ENCODE assay signal across 11 cellular contexts in genomic region chrX:125132274-125132673, GRCh38.
DNase-seq lines count a peak whose midpoint lies in the region; ATAC-seq and TF ChIP-seq lines count a peak whose summit lies in the region.
"Had no signal": no experiment of that assay in that cellular context is flagged by ENCODE, and none has a peak within 500 bp of the region (broad histone marks: within the 10 kb centered on the region; RNA-seq: fewer than 3 reads in every experiment).

No MANE protein-coding gene starts in this region.

- no peak overlapping the region for H3K4me2 ChIP-seq in osteoblast (ENCODE audit: insufficient read depth, low read length)

- no peak overlapping the region for H3K4me3 Mint-ChIP-seq in activated CD8-positive, alpha-beta T cell treated with anti-CD3 and anti-CD28 coated beads for 36 hours
- H3K4me3 Mint-ChIP-seq in activated CD8-positive, alpha-beta T cell treated with anti-CD3 and anti-CD28 coated beads, Interleukin-2, amount 10 ng/mL, durations not matched to agents 7 days and 5 days, result no peak overlapping the region
- no peak overlapping the region for H3K4me3 Mint-ChIP-seq in type B pancreatic cell
- no peak overlapping the region for H3K4me3 Mint-ChIP-seq in activated naive CD8-positive, alpha-beta T cell treated with anti-CD3 and anti-CD28 coated beads for 36 hours
- H3K4me3 Mint-ChIP-seq: CD4-positive, alpha-beta memory T cell had no signal

- H3K27ac Mint-ChIP-seq in activated CD8-positive, alpha-beta T cell treated with anti-CD3 and anti-CD28 coated beads for 36 hours, result no peak overlapping the region
- no peak overlapping the region for H3K27ac Mint-ChIP-seq in activated CD8-positive, alpha-beta T cell treated with anti-CD3 and anti-CD28 coated beads, Interleukin-2, amount 10 ng/mL, durations not matched to agents 7 days and 5 days
- no peak overlapping the region for H3K27ac Mint-ChIP-seq in type B pancreatic cell
- no peak overlapping the region for H3K27ac Mint-ChIP-seq in activated naive CD8-positive, alpha-beta T cell treated with anti-CD3 and anti-CD28 coated beads for 36 hours
- H3K27ac Mint-ChIP-seq: CD4-positive, alpha-beta memory T cell had no signal

- H4K20me1 ChIP-seq in osteoblast (ENCODE audit: insufficient read depth, low read length), result no peaks in the 10 kb centered on the region

- H3K27me3 Mint-ChIP-seq in activated CD8-positive, alpha-beta T cell treated with anti-CD3 and anti-CD28 coated beads for 36 hours, result no peaks in the 10 kb centered on the region
- no peaks in the 10 kb centered on the region for H3K27me3 Mint-ChIP-seq in activated CD8-positive, alpha-beta T cell treated with anti-CD3 and anti-CD28 coated beads, Interleukin-2, amount 10 ng/mL, durations not matched to agents 7 days and 5 days (ENCODE audit: low read depth)
- H3K27me3 Mint-ChIP-seq in type B pancreatic cell, result peaks cover 4% of the 10 kb centered on the region
- H3K27me3 Mint-ChIP-seq in activated naive CD8-positive, alpha-beta T cell treated with anti-CD3 and anti-CD28 coated beads for 36 hours, result no peaks in the 10 kb centered on the region
- H3K27me3 Mint-ChIP-seq: CD4-positive, alpha-beta memory T cell had no signal

- peak; percentile 39 for ATAC-seq in activated CD8-positive, alpha-beta T cell treated with anti-CD3 and anti-CD28 coated beads for 36 hours
- ATAC-seq in activated CD8-positive, alpha-beta T cell treated with anti-CD3 and anti-CD28 coated beads, Interleukin-2, amount 10 ng/mL, durations not matched to agents 7 days and 5 days, result no peak
- ATAC-seq: gastrocnemius medialis had no signal

- peaks cover 2% of the 10 kb centered on the region for H3K9me3 Mint-ChIP-seq in activated CD8-positive, alpha-beta T cell treated with anti-CD3 and anti-CD28 coated beads for 36 hours
- no peaks in the 10 kb centered on the region for H3K9me3 Mint-ChIP-seq in activated CD8-positive, alpha-beta T cell treated with anti-CD3 and anti-CD28 coated beads, Interleukin-2, amount 10 ng/mL, durations not matched to agents 7 days and 5 days (ENCODE audit: insufficient read depth)
- H3K9me3 Mint-ChIP-seq in type B pancreatic cell, result no peaks in the 10 kb centered on the region
- H3K9me3 Mint-ChIP-seq in activated naive CD8-positive, alpha-beta T cell treated with anti-CD3 and anti-CD28 coated beads for 36 hours, result peaks cover 2% of the 10 kb centered on the region

- CTCF ChIA-PET in activated CD8-positive, alpha-beta T cell treated with anti-CD3 and anti-CD28 coated beads for 36 hours (lab: Charles Lee), result interaction anchor here (0.6 to 2.2 kb wide), 10 partner anchors 8 to 725 kb away, joined by 3 to 17 read pairs (median 3); no protein-coding TSS in a partner anchor
- CTCF ChIA-PET in activated CD8-positive, alpha-beta T cell treated with anti-CD3 and anti-CD28 coated beads, Interleukin-2, amount 10 ng/mL, durations not matched to agents 7 days and 5 days (lab: Charles Lee), result interaction anchor here (0.6 to 3.1 kb wide), 5 partner anchors 286 to 736 kb away, joined by 3 to 17 read pairs (median 3); no protein-coding TSS in a partner anchor

- no peaks in the 10 kb centered on the region for H3K9me3 ChIP-seq in adrenal gland (replicated peaks in 1 of 3)
- H3K9me3 ChIP-seq in osteoblast (ENCODE audit: low read depth, low read length), result no peaks in the 10 kb centered on the region
- H3K9me3 ChIP-seq: gastrocnemius medialis had no signal

- TF ChIP-seq POLR2A in adrenal gland (IDR thresholded peaks at IDR 0.05), result no peak

- H3K79me2 ChIP-seq in osteoblast (ENCODE audit: insufficient read depth, low read length), result no peaks in the 10 kb centered on the region

- H3K27me3 ChIP-seq in adrenal gland (peaks cover 4% of the 10 kb centered on the region), osteoblast (ENCODE audit: insufficient read depth, low read length) (no peaks in the 10 kb centered on the region)
- H3K27me3 ChIP-seq: gastrocnemius medialis had no signal

- intact Hi-C loops in activated CD8-positive, alpha-beta T cell treated with anti-CD3 and anti-CD28 coated beads for 36 hours (cut with micrococcal nuclease), result no loop called here
- intact Hi-C loops in adrenal gland (cut with DNase I), result no loop called here

- peak; percentile 1 for DNase-seq in activated CD8-positive, alpha-beta T cell treated with anti-CD3 and anti-CD28 coated beads for 36 hours
- no peak for DNase-seq in activated CD8-positive, alpha-beta T cell treated with anti-CD3 and anti-CD28 coated beads, Interleukin-2, amount 10 ng/mL, durations not matched to agents 7 days and 5 days
- DNase-seq in KG1 (lab: John Stamatoyannopoulos, UW) (peak; percentile 0), adrenal gland (no peak), type B pancreatic cell (ENCODE audit: extremely low spot score, unreplicated experiment) (no peak), osteoblast (ENCODE audit: insufficient read length, low spot score, missing footprints) (no peak), AG08395 (ENCODE audit: low spot score) (no peak)
- DNase-seq in activated naive CD8-positive, alpha-beta T cell treated with anti-CD3 and anti-CD28 coated beads for 36 hours, result no peak
- DNase-seq: activated gamma-delta T cell, gastrocnemius medialis had no signal

- no peak overlapping the region for H3K27ac ChIP-seq in adrenal gland
- H3K27ac ChIP-seq in osteoblast (ENCODE audit: low read depth, low read length), result no peak overlapping the region
- H3K27ac ChIP-seq: gastrocnemius medialis had no signal

- H3K4me1 Mint-ChIP-seq in activated CD8-positive, alpha-beta T cell treated with anti-CD3 and anti-CD28 coated beads for 36 hours (ENCODE audit: low read depth), result no peaks in the 10 kb centered on the region
- no peaks in the 10 kb centered on the region for H3K4me1 Mint-ChIP-seq in activated CD8-positive, alpha-beta T cell treated with anti-CD3 and anti-CD28 coated beads, Interleukin-2, amount 10 ng/mL, durations not matched to agents 7 days and 5 days (ENCODE audit: low read depth)
- H3K4me1 Mint-ChIP-seq in type B pancreatic cell (ENCODE audit: unreplicated experiment), result no peaks in the 10 kb centered on the region
- H3K4me1 Mint-ChIP-seq in activated naive CD8-positive, alpha-beta T cell treated with anti-CD3 and anti-CD28 coated beads for 36 hours, result no peaks in the 10 kb centered on the region
- H3K4me1 Mint-ChIP-seq: CD4-positive, alpha-beta memory T cell had no signal

- H3K4me3 ChIP-seq in adrenal gland (no peak overlapping the region), osteoblast (ENCODE audit: insufficient read depth, low read length) (no peak overlapping the region)
- H3K4me3 ChIP-seq: gastrocnemius medialis had no signal

- no peaks in the 10 kb centered on the region for H3K4me1 ChIP-seq in adrenal gland (replicated peaks in 1 of 2)
- no peaks in the 10 kb centered on the region for H3K4me1 ChIP-seq in osteoblast (ENCODE audit: insufficient read depth, low read length)
- H3K4me1 ChIP-seq: gastrocnemius medialis had no signal

- no peaks in the 10 kb centered on the region for H3K36me3 ChIP-seq in adrenal gland (replicated peaks in 1 of 2)
- no peaks in the 10 kb centered on the region for H3K36me3 ChIP-seq in osteoblast (ENCODE audit: insufficient read depth, low read length)
- H3K36me3 ChIP-seq: gastrocnemius medialis had no signal

- no peaks in the 10 kb centered on the region for H3K36me3 Mint-ChIP-seq in activated CD8-positive, alpha-beta T cell treated with anti-CD3 and anti-CD28 coated beads for 36 hours (ENCODE audit: low read depth)
- H3K36me3 Mint-ChIP-seq in activated CD8-positive, alpha-beta T cell treated with anti-CD3 and anti-CD28 coated beads, Interleukin-2, amount 10 ng/mL, durations not matched to agents 7 days and 5 days (ENCODE audit: low read depth), result no peaks in the 10 kb centered on the region
- H3K36me3 Mint-ChIP-seq in type B pancreatic cell, result no peaks in the 10 kb centered on the region
- H3K36me3 Mint-ChIP-seq in activated naive CD8-positive, alpha-beta T cell treated with anti-CD3 and anti-CD28 coated beads for 36 hours, result no peaks in the 10 kb centered on the region
- H3K36me3 Mint-ChIP-seq: CD4-positive, alpha-beta memory T cell had no signal

- 22 to 43% (median 33%) methylated on average over 2 of the region's 2 CpGs for WGBS in adrenal gland, 4 donors

- TF ChIP-seq CTCF in activated CD8-positive, alpha-beta T cell treated with anti-CD3 and anti-CD28 coated beads for 36 hours (IDR thresholded peaks at IDR 0.05), result peak; percentile 34
- peak in 4 of 6 experiments; percentile 8 to 34 (median 22) for TF ChIP-seq CTCF in adrenal gland (IDR thresholded peaks at IDR 0.05)
- TF ChIP-seq CTCF in type B pancreatic cell (conservative IDR thresholded peaks at IDR 0.05), result peak; percentile 69
- TF ChIP-seq CTCF in osteoblast (IDR thresholded peaks at IDR 0.05; ENCODE audit: extremely low read depth, low read depth, low read length), result no peak

- no peak overlapping the region for H2AFZ ChIP-seq in osteoblast (ENCODE audit: low read length)

- POLR2A ChIA-PET in activated CD8-positive, alpha-beta T cell treated with anti-CD3 and anti-CD28 coated beads for 36 hours (lab: Charles Lee), result no interaction called here
- POLR2A ChIA-PET in activated CD8-positive, alpha-beta T cell treated with anti-CD3 and anti-CD28 coated beads, Interleukin-2, amount 10 ng/mL, durations not matched to agents 7 days and 5 days (lab: Charles Lee), result no interaction called here

Comparison
In these comparisons a context has a peak if more than half of its experiments do, and no peak if none do; other contexts are left out.
1. DNase-seq: peak in activated CD8-positive, alpha-beta T cell treated with anti-CD3 and anti-CD28 coated beads for 36 hours (single experiment) and KG1 (single experiment); none in activated CD8-positive, alpha-beta T cell treated with anti-CD3 and anti-CD28 coated beads, Interleukin-2, amount 10 ng/mL, durations not matched to agents 7 days and 5 days (single experiment), adrenal gland (0 of 7), type B pancreatic cell (single experiment), activated naive CD8-positive, alpha-beta T cell treated with anti-CD3 and anti-CD28 coated beads for 36 hours (single experiment), osteoblast (single experiment) and AG08395 (single experiment).